16 cellular contexts compared by ENCODE assay signal in genomic region chr4:48767530-48767929, GRCh38.
"Had no signal": no experiment of that assay in that cellular context is flagged by ENCODE, and none has a peak within 500 bp of the region (broad histone marks: within the 10 kb centered on the region; RNA-seq: fewer than 3 reads in every experiment).

No MANE protein-coding gene starts in this region.

- DNase-seq: activated CD4-positive, alpha-beta memory T cell treated with anti-CD3 and anti-CD28 coated beads, Interleukin-2, amount 10 ng/mL, durations not matched to agents 7 days and 5 days; activated CD4-positive, alpha-beta T cell treated with anti-CD3 and anti-CD28 coated beads for 1 hour; activated naive CD4-positive, alpha-beta T cell treated with anti-CD3 and anti-CD28 coated beads, Interleukin-2, amount 10 ng/mL, durations not matched to agents 7 days and 5 days; adrenal gland; effector CD8-positive, alpha-beta T cell; esophagus squamous epithelium; heart right ventricle; immature natural killer cell; naive thymus-derived CD8-positive, alpha-beta T cell; sigmoid colon; SJCRH30; stimulated activated CD4-positive, alpha-beta T cell treated with anti-CD3 and anti-CD28 coated beads, Interleukin-4, amount 100 ng/mL, for 24 hours; thyroid gland had no signal

- H3K9me3 ChIP-seq: adrenal gland, esophagus squamous epithelium, heart right ventricle, sigmoid colon, SJCRH30, thyroid gland had no signal

- H3K36me3 ChIP-seq: adrenal gland, esophagus squamous epithelium, sigmoid colon, SJCRH30, thyroid gland had no signal

- H3K27me3 Mint-ChIP-seq: activated CD4-positive, alpha-beta memory T cell treated with anti-CD3 and anti-CD28 coated beads, Interleukin-2, amount 10 ng/mL, durations not matched to agents 7 days and 5 days; activated naive CD4-positive, alpha-beta T cell treated with anti-CD3 and anti-CD28 coated beads, Interleukin-2, amount 10 ng/mL, durations not matched to agents 7 days and 5 days; dendritic cell treated with granulocyte-macrophage colony-stimulating factor and Interleukin-4, amounts not matched to agents 40 ng/mL and 50 ng/mL, for 4 days; naive thymus-derived CD8-positive, alpha-beta T cell; stimulated activated memory B cell treated with anti-CD40 and anti-IgM and Interleukin-4, amounts not matched to agents 10 μg/mL and 1 μg/mL and 100 μg/mL, for 72 hours had no signal

- ATAC-seq: heart right ventricle; naive thymus-derived CD8-positive, alpha-beta T cell; stimulated activated memory B cell treated with anti-CD40 and anti-IgM and Interleukin-4, amounts not matched to agents 10 μg/mL and 1 μg/mL and 100 μg/mL, for 72 hours had no signal

- H3K27ac Mint-ChIP-seq: activated CD4-positive, alpha-beta memory T cell treated with anti-CD3 and anti-CD28 coated beads, Interleukin-2, amount 10 ng/mL, durations not matched to agents 7 days and 5 days; dendritic cell treated with granulocyte-macrophage colony-stimulating factor and Interleukin-4, amounts not matched to agents 40 ng/mL and 50 ng/mL, for 4 days; stimulated activated memory B cell treated with anti-CD40 and anti-IgM and Interleukin-4, amounts not matched to agents 10 μg/mL and 1 μg/mL and 100 μg/mL, for 72 hours had no signal

- H3K27ac ChIP-seq: adrenal gland, esophagus squamous epithelium, heart right ventricle, parathyroid adenoma, sigmoid colon, SJCRH30, thyroid gland had no signal

- H3K4me1 ChIP-seq: adrenal gland, parathyroid adenoma, SJCRH30 had no signal

- H3K9me3 Mint-ChIP-seq: immature natural killer cell; stimulated activated memory B cell treated with anti-CD40 and anti-IgM and Interleukin-4, amounts not matched to agents 10 μg/mL and 1 μg/mL and 100 μg/mL, for 72 hours had no signal

- H3K4me3 Mint-ChIP-seq: activated CD4-positive, alpha-beta memory T cell treated with anti-CD3 and anti-CD28 coated beads, Interleukin-2, amount 10 ng/mL, durations not matched to agents 7 days and 5 days; activated naive CD4-positive, alpha-beta T cell treated with anti-CD3 and anti-CD28 coated beads, Interleukin-2, amount 10 ng/mL, durations not matched to agents 7 days and 5 days; dendritic cell treated with granulocyte-macrophage colony-stimulating factor and Interleukin-4, amounts not matched to agents 40 ng/mL and 50 ng/mL, for 4 days; stimulated activated memory B cell treated with anti-CD40 and anti-IgM and Interleukin-4, amounts not matched to agents 10 μg/mL and 1 μg/mL and 100 μg/mL, for 72 hours had no signal

- H3K4me3 ChIP-seq: adrenal gland, esophagus squamous epithelium, heart right ventricle, sigmoid colon, SJCRH30, thyroid gland had no signal

- H3K27me3 ChIP-seq: adrenal gland, esophagus squamous epithelium, heart right ventricle, sigmoid colon, SJCRH30, thyroid gland had no signal
